In the genomic region with DNA sequence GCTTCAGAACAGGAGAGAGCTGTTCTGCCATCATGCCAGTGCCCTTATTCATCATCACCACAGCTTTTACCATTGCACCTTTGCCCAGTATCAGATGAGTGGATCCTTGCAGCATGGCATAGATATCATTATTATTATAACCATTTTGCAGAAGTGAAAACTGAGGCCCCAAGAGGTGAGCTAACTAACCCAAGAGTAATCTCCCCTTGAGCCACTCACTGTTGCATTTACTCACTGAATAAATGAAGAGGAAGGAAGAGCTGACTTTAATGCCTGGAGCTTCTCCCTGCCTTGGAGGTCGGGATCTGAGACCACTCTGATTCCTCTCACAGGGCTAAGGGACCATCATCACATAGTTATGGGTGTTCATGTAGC, we compare ENCODE assay signal across 19 cellular contexts. TPM values are rescaled to one million over a fixed set of nuclear protein-coding genes. Genes with fewer than 3 reads are reported as not detected.
A peak's percentile ranks its signal among the peaks of the same experiment; 100 is the strongest.
DNase-seq lines count a peak whose midpoint lies in the region; ATAC-seq and TF ChIP-seq lines count a peak whose summit lies in the region.
"Had no signal": no experiment of that assay in that cellular context is flagged by ENCODE, and none has a peak within 500 bp of the region (broad histone marks: within the 10 kb centered on the region; RNA-seq: fewer than 3 reads in every experiment).

No MANE protein-coding gene starts in this region.

- H3K27ac ChIP-seq in right cardiac atrium (ENCODE audit: low read length) = peak overlapping the region; percentile 13
- H3K27ac ChIP-seq in esophagus muscularis mucosa (replicated peaks in 1 of 4) = peak overlapping the region; percentile 61 to 75 (median 66)
- no peak overlapping the region for H3K27ac ChIP-seq in SJCRH30
- H3K27ac ChIP-seq: HL-60 had no signal

- no peaks in the 10 kb centered on the region for H3K9me3 ChIP-seq in right cardiac atrium (ENCODE audit: control insufficient read depth, low read length)
- no peaks in the 10 kb centered on the region for H3K9me3 ChIP-seq in esophagus muscularis mucosa
- H3K9me3 ChIP-seq in SJCRH30 (replicated peaks) = no peaks in the 10 kb centered on the region

- intact Hi-C loops in right cardiac atrium (cut with DNase I) (no loop called here), left ventricle myocardium superior (cut with micrococcal nuclease) (no loop called here), esophagus muscularis mucosa (cut with DNase I) (no loop called here), sciatic nerve (cut with DNase I) (no loop called here), CD14-positive monocyte (cut with micrococcal nuclease) (no loop called here)

- ATAC-seq in right cardiac atrium (no peak), left ventricle myocardium superior (no peak), sciatic nerve (peak; percentile 6), HG02885 (IDR thresholded peaks at IDR 0.05; ENCODE audit: poor library complexity, unreplicated experiment) (no peak)
- ATAC-seq: activated T-helper 17 cell treated with anti-CD3 and anti-CD28 coated beads, Interleukin-2, amount 50 U/mL, for 72 hours; WTC11 had no signal

- TF ChIP-seq POLR2A in esophagus muscularis mucosa (IDR thresholded peaks at IDR 0.05; ENCODE audit: low read depth) = no peak

- H3K36me3 ChIP-seq in esophagus muscularis mucosa (no peaks in the 10 kb centered on the region), SJCRH30 (no peaks in the 10 kb centered on the region)

- WGBS in right cardiac atrium = 59% methylated on average over 1 of the region's 1 CpG
- 33% methylated on average over 1 of the region's 1 CpG for WGBS in esophagus muscularis mucosa

- TF ChIP-seq EP300 in esophagus muscularis mucosa (IDR thresholded peaks at IDR 0.05) = no peak

- H3K4me1 ChIP-seq in right cardiac atrium (ENCODE audit: control insufficient read depth, insufficient read depth, low read length) (peaks cover 9% of the 10 kb centered on the region), esophagus muscularis mucosa (peaks cover 21 to 34% (median 31%) of the 10 kb centered on the region in 4 donors), SJCRH30 (no peaks in the 10 kb centered on the region)

- H3K27ac Mint-ChIP-seq in CD14-positive monocyte = no peak overlapping the region
- H3K27ac Mint-ChIP-seq: activated T-helper 17 cell treated with anti-CD3 and anti-CD28 coated beads, Interleukin-2, amount 50 U/mL, for 72 hours; WTC11 had no signal

- no peak overlapping the region for H3K4me3 Mint-ChIP-seq in CD14-positive monocyte
- H3K4me3 Mint-ChIP-seq: activated T-helper 17 cell treated with anti-CD3 and anti-CD28 coated beads, Interleukin-2, amount 50 U/mL, for 72 hours; central memory CD8-positive, alpha-beta T cell; WTC11 had no signal

- H3K27me3 ChIP-seq in right cardiac atrium (ENCODE audit: control insufficient read depth, insufficient read depth) = no peaks in the 10 kb centered on the region
- no peaks in the 10 kb centered on the region for H3K27me3 ChIP-seq in esophagus muscularis mucosa
- no peaks in the 10 kb centered on the region for H3K27me3 ChIP-seq in SJCRH30

- H3K4me1 Mint-ChIP-seq in CD14-positive monocyte = no peaks in the 10 kb centered on the region
- H3K4me1 Mint-ChIP-seq: activated T-helper 17 cell treated with anti-CD3 and anti-CD28 coated beads, Interleukin-2, amount 50 U/mL, for 72 hours; central memory CD8-positive, alpha-beta T cell; WTC11 had no signal

- TF ChIP-seq CTCF in esophagus muscularis mucosa (IDR thresholded peaks at IDR 0.05) = no peak
- TF ChIP-seq CTCF in CD14-positive monocyte (IDR thresholded peaks at IDR 0.05) = no peak

- peaks cover 0 to 3% of the 10 kb centered on the region in 2 donors for H3K36me3 Mint-ChIP-seq in CD14-positive monocyte
- H3K36me3 Mint-ChIP-seq: WTC11 had no signal

- peaks cover 0 to 5% (median 0%) of the 10 kb centered on the region in 3 donors for H3K27me3 Mint-ChIP-seq in CD14-positive monocyte (ENCODE audit: low read depth in 3 of 3)

- H3K4me3 ChIP-seq in right cardiac atrium (ENCODE audit: low read length) (no peak overlapping the region), esophagus muscularis mucosa (no peak overlapping the region), SJCRH30 (no peak overlapping the region)

- H3K9me3 Mint-ChIP-seq in CD14-positive monocyte = no peaks in the 10 kb centered on the region
- H3K9me3 Mint-ChIP-seq: activated T-helper 17 cell treated with anti-CD3 and anti-CD28 coated beads, Interleukin-2, amount 50 U/mL, for 72 hours; central memory CD8-positive, alpha-beta T cell; WTC11 had no signal

- DNase-seq in right cardiac atrium (no peak), left ventricle myocardium superior (no peak), esophagus muscularis mucosa (ENCODE audit: extremely low spot score) (no peak), sciatic nerve (ENCODE audit: low spot score) (no peak), COLO829 (ENCODE audit: low spot score) (no peak), SJCRH30 (no peak), CD14-positive monocyte (ENCODE audit: low spot score) (no peak)
- DNase-seq: COR-L47, KBM-7, midbrain, NCI-H1105, NCI-H2171, NCI-H82, T-helper 1 cell had no signal

RNA-seq across cellular contexts. Expression of gene HRH1, which starts 32.0 kb away (rescaled TPM):
- total RNA-seq in right cardiac atrium (1 to 10 TPM; 1.1 to 1.8 (median 1.5) TPM), left ventricle myocardium superior (1.4 TPM), esophagus muscularis mucosa (10 to 100 TPM in 1 of 4 donors, 1 to 10 TPM in 3; 3.7 to 15.9 (median 5.9) TPM), sciatic nerve (40.3 TPM)
- polyA plus RNA-seq in right cardiac atrium (0.43 TPM), CD14-positive monocyte (under 1 TPM in 1 of 2 donors, not detected in 1; 0.08 TPM)
- total RNA-seq in SJCRH30 (2014; rRNA removed; shearing (Covaris generic)) = 0.04 TPM in 1 of 2 replicates, not detected in the other
- total RNA-seq: WTC11 had no signal
